In genomic region chr16:2670027-2670426, GRCh38 we compare ENCODE assay signal across 8 cellular contexts. TPM values are rescaled to one million over a fixed set of nuclear protein-coding genes. Genes with fewer than 3 reads are reported as not detected.
DNase-seq lines count a peak whose midpoint lies in the region; TF ChIP-seq lines count a peak whose summit lies in the region.
"Not testable (repeated sequence)": the region's sequence is repeated elsewhere in the genome, so short reads cannot be mapped to it uniquely, and the experiment has no call there.

No MANE protein-coding gene starts in this region.

- H3K4me2 ChIP-seq in mesendoderm (ENCODE audit: low read length): not testable (repeated sequence)

- H4K5ac ChIP-seq in mesendoderm (ENCODE audit: low read length): not testable (repeated sequence)

- H3K27ac ChIP-seq in WERI-Rb-1; mesendoderm (ENCODE audit: low read depth, low read length): not testable (repeated sequence)

- not testable (repeated sequence) for H2BK120ac ChIP-seq in mesendoderm (ENCODE audit: low read depth, low read length)

- not testable (repeated sequence) for H2AK5ac ChIP-seq in mesendoderm (ENCODE audit: low read length)

- TF ChIP-seq CTCF in GM12875 (IDR thresholded peaks at IDR 0.05; ENCODE audit: borderline replicate concordance, insufficient read depth, low read depth, low read length) (peak; percentile 74), WERI-Rb-1 (IDR thresholded peaks at IDR 0.05; ENCODE audit: low read depth, low read length) (peak; percentile 76)

- H3K27me3 ChIP-seq in WERI-Rb-1 (ENCODE audit: insufficient read depth, low read depth, severe bottlenecking); mesendoderm (ENCODE audit: insufficient read depth, low read length, poor library complexity): not testable (repeated sequence)

- no CpG with 5 or more reads among the region's 14 CpGs for WGBS in mesendoderm (ENCODE audit: extremely low coverage, insufficient coverage, low lambda C conversion rate)

- in situ Hi-C loops in ACHN (cut with HindIII; ENCODE audit: low pct_ligation_motif_present, low pct_unique_long_range_greater_than_20kb, low sequenced_read_pairs): not testable (repeated sequence)

- not testable (repeated sequence) for H2BK15ac ChIP-seq in mesendoderm (replicated peaks; ENCODE audit: low read depth)

- not testable (repeated sequence) for H3K9me3 ChIP-seq in WERI-Rb-1 (ENCODE audit: severe bottlenecking)

- not testable (repeated sequence) for H3K79me2 ChIP-seq in mesendoderm (ENCODE audit: control insufficient read depth, insufficient read depth, low read length)

- H3K79me1 ChIP-seq in mesendoderm (ENCODE audit: low read length): not testable (repeated sequence)

- not testable (repeated sequence) for H3K9ac ChIP-seq in mesendoderm (ENCODE audit: low read length)

- not testable (repeated sequence) for H3K56ac ChIP-seq in mesendoderm (ENCODE audit: low read length)

- H3K23ac ChIP-seq in mesendoderm (ENCODE audit: low read length): not testable (repeated sequence)

- not testable (repeated sequence) for H2BK5ac ChIP-seq in mesendoderm (ENCODE audit: low read length)

- H3K18ac ChIP-seq in mesendoderm (ENCODE audit: low read length): not testable (repeated sequence)

- not testable (repeated sequence) for H3K36me3 ChIP-seq in WERI-Rb-1; mesendoderm (ENCODE audit: control insufficient read depth, insufficient read depth, low read length)

- not testable (repeated sequence) for H3K4ac ChIP-seq in mesendoderm (ENCODE audit: low read depth, low read length)

- DNase-seq in ACHN (peak; percentile 68), NCI-H510A treated with DMSO at 0.1 percent for 48 hours (lab: John Stamatoyannopoulos, UW) (peak; percentile 16), WERI-Rb-1 (peak; percentile 79), fibroblast of peridontal ligament (ENCODE audit: extremely low read depth) (peak; percentile 40), mesendoderm (peak; percentile 75)
- DNase-seq in activated naive CD8-positive, alpha-beta T cell treated with anti-CD3 and anti-CD28 coated beads, Interleukin-2, amount 50 U/mL, for 16 hours (ENCODE audit: low read depth, low spot score): peak; percentile 13
- peak; percentile 34 for DNase-seq in stimulated activated CD4-positive, alpha-beta T cell treated with anti-CD3 and anti-CD28 coated beads, Interleukin-2, amount 100 ng/mL, for 4 hours (ENCODE audit: low read depth)

- H3K4me1 ChIP-seq in mesendoderm (ENCODE audit: control insufficient read depth, low read depth, low read length): not testable (repeated sequence)

- H4K8ac ChIP-seq in mesendoderm (ENCODE audit: low read depth, low read length): not testable (repeated sequence)

- not testable (repeated sequence) for H3K4me3 ChIP-seq in GM12875 (ENCODE audit: low read depth, low read length); WERI-Rb-1 (ENCODE audit: low read depth, low read length); mesendoderm (ENCODE audit: low read length)

RNA-seq across cellular contexts. Expression of gene KCTD5, which starts 12.3 kb away (rescaled TPM):
- polyA plus RNA-seq in mesendoderm (2013, experiment 1 of 2): 41.6 TPM
- 38.7 TPM for polyA plus RNA-seq in mesendoderm (2013, experiment 2 of 2)

RNA-seq across cellular contexts. Expression of gene PRSS27, which starts 50.0 kb away (rescaled TPM):
- polyA plus RNA-seq in mesendoderm (2013, experiment 1 of 2): 0.97 TPM
- polyA plus RNA-seq in mesendoderm (2013, experiment 2 of 2): 1.0 TPM

Comparison
In these comparisons a context has a peak if more than half of its experiments do, and no peak if none do; other contexts are left out.
1. DNase-seq: peak in every context shown above with its lines; median percentile 79 in WERI-Rb-1; 75 in mesendoderm; 68 in ACHN; 40 in fibroblast of peridontal ligament; 34 in stimulated activated CD4-positive, alpha-beta T cell treated with anti-CD3 and anti-CD28 coated beads, Interleukin-2, amount 100 ng/mL, for 4 hours; 16 in NCI-H510A treated with DMSO at 0.1 percent for 48 hours; 13 in activated naive CD8-positive, alpha-beta T cell treated with anti-CD3 and anti-CD28 coated beads, Interleukin-2, amount 50 U/mL, for 16 hours.